Comparison of ENCODE assay signal across 2 cellular contexts in the genomic region with DNA sequence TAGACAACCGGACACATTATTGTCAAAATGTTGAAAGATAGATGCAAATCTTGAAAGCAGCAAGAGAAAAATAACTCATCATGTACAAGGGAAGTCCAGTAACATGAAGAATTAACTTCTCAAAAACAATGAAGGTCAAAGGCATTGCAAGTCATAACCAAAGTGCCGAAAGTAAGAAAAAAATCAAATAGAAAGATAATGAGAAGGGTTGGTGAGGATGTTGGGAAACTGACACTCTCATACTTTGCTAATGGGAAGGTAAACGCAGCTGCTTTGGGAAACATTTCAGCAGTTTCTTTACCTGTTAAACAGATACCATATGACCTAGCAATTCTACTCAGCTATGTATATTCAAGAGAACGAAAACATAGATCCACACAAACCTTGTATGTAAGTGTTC.
TF ChIP-seq lines count a peak whose summit lies in the region.

No MANE protein-coding gene starts in this region.

TF ChIP-seq in HepG2, 621 proteins besides CTCF, POLR2A, EP300 and RAD21 (continued from another document):
- TF ChIP-seq ZBTB40 (IDR thresholded peaks at IDR 0.05) (no peak), ZBTB40 (CRISPR knock-in tag; IDR thresholded peaks at IDR 0.05) (no peak), NFKB2 (CRISPR knock-in tag; IDR thresholded peaks at IDR 0.05; ENCODE audit: borderline replicate concordance) (no peak), ZNF337 (CRISPR knock-in tag; IDR thresholded peaks at IDR 0.05; ENCODE audit: borderline replicate concordance, low read depth) (no peak), ZNF629 (CRISPR knock-in tag; conservative IDR thresholded peaks at IDR 0.05) (no peak), RAD51 (IDR thresholded peaks at IDR 0.05; ENCODE audit: borderline replicate concordance) (no peak), JUND (CRISPR knock-in tag; IDR thresholded peaks at IDR 0.05) (no peak), ARHGAP35 (CRISPR knock-in tag; IDR thresholded peaks at IDR 0.05; ENCODE audit: borderline replicate concordance) (no peak), ZMYM4 (CRISPR knock-in tag; IDR thresholded peaks at IDR 0.05) (no peak)
- TF ChIP-seq, protein P1, sequence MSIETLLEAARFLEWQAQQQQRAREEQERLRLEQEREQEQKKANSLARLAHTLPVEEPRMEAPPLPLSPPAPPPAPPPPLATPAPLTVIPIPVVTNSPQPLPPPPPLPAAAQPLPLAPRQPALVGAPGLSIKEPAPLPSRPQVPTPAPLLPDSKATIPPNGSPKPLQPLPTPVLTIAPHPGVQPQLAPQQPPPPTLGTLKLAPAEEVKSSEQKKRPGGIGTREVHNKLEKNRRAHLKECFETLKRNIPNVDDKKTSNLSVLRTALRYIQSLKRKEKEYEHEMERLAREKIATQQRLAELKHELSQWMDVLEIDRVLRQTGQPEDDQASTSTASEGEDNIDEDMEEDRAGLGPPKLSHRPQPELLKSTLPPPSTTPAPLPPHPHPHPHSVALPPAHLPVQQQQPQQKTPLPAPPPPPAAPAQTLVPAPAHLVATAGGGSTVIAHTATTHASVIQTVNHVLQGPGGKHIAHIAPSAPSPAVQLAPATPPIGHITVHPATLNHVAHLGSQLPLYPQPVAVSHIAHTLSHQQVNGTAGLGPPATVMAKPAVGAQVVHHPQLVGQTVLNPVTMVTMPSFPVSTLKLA (IDR thresholded peaks at IDR 0.05), result no peak
- TF ChIP-seq, protein P2, sequence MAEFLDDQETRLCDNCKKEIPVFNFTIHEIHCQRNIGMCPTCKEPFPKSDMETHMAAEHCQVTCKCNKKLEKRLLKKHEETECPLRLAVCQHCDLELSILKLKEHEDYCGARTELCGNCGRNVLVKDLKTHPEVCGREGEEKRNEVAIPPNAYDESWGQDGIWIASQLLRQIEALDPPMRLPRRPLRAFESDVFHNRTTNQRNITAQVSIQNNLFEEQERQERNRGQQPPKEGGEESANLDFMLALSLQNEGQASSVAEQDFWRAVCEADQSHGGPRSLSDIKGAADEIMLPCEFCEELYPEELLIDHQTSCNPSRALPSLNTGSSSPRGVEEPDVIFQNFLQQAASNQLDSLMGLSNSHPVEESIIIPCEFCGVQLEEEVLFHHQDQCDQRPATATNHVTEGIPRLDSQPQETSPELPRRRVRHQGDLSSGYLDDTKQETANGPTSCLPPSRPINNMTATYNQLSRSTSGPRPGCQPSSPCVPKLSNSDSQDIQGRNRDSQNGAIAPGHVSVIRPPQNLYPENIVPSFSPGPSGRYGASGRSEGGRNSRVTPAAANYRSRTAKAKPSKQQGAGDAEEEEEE (CRISPR knock-in tag; IDR thresholded peaks at IDR 0.05; ENCODE audit: borderline replicate concordance), result no peak
TF ChIP-seq in HepG2: peak in this region for 0.

TF ChIP-seq in K562, 482 proteins besides CTCF, POLR2A, EP300 and RAD21:
- TF ChIP-seq, protein P3, sequence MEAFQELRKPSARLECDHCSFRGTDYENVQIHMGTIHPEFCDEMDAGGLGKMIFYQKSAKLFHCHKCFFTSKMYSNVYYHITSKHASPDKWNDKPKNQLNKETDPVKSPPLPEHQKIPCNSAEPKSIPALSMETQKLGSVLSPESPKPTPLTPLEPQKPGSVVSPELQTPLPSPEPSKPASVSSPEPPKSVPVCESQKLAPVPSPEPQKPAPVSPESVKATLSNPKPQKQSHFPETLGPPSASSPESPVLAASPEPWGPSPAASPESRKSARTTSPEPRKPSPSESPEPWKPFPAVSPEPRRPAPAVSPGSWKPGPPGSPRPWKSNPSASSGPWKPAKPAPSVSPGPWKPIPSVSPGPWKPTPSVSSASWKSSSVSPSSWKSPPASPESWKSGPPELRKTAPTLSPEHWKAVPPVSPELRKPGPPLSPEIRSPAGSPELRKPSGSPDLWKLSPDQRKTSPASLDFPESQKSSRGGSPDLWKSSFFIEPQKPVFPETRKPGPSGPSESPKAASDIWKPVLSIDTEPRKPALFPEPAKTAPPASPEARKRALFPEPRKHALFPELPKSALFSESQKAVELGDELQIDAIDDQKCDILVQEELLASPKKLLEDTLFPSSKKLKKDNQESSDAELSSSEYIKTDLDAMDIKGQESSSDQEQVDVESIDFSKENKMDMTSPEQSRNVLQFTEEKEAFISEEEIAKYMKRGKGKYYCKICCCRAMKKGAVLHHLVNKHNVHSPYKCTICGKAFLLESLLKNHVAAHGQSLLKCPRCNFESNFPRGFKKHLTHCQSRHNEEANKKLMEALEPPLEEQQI (IDR thresholded peaks at IDR 0.05), result 0 out of 2 replicates have a peak, but pooled peaks have one; percentile 40
- TF ChIP-seq, protein P4, sequence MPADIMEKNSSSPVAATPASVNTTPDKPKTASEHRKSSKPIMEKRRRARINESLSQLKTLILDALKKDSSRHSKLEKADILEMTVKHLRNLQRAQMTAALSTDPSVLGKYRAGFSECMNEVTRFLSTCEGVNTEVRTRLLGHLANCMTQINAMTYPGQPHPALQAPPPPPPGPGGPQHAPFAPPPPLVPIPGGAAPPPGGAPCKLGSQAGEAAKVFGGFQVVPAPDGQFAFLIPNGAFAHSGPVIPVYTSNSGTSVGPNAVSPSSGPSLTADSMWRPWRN (IDR thresholded peaks at IDR 0.05; ENCODE audit: low read depth), result no peak
- TF ChIP-seq RBM25 (IDR thresholded peaks at IDR 0.05; ENCODE audit: low read depth, low read length, severe bottlenecking) (peak; percentile 98), SMARCA5 (IDR thresholded peaks at IDR 0.05) (peak; percentile 65; the same call in 1 of the 2 replicates)
